9 cellular contexts compared by ENCODE assay signal in the genomic region with DNA sequence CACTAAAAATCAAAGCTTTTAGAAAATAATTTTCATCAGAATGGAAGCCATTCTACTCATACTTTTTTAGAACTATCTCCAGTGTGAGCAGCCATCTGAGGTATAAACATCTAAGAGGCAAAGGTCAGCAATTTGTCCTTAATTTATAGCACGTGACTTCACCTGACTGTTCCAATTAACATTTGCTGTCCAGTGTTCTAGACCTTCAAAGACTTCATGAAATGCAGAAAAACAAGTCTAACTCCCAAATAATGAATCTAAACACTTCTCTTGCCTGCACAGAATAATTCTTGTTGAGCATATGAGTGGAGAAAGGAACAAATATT. TPM values are rescaled to one million over a fixed set of nuclear protein-coding genes. Genes with fewer than 3 reads are reported as not detected.
DNase-seq lines count a peak whose midpoint lies in the region; ATAC-seq, FAIRE-seq and TF ChIP-seq lines count a peak whose summit lies in the region.
"Had no signal": no experiment of that assay in that cellular context is flagged by ENCODE, and none has a peak within 500 bp of the region (broad histone marks: within the 10 kb centered on the region; RNA-seq: fewer than 3 reads in every experiment).

No MANE protein-coding gene starts in this region.

- DNase-seq in HL-60 (ENCODE audit: low read depth in 1 of 2, low spot score in 1 of 2) = no peak
- no peak for DNase-seq in activated naive CD4-positive, alpha-beta T cell treated with anti-CD3 and anti-CD28 coated beads, Interleukin-2, amount 50 U/mL, for 72 hours (ENCODE audit: low spot score in 2 of 2)
- DNase-seq in RCC 7860 (ENCODE audit: low spot score) = no peak
- no peak for DNase-seq in NCI-H1694 (lab: John Stamatoyannopoulos, UW)
- DNase-seq: islet precursor cell had no signal

- H3K4me1 ChIP-seq in stomach smooth muscle (ENCODE audit: control insufficient read depth, insufficient read depth, low read length) = peaks cover 7% of the 10 kb centered on the region

- peaks cover 3 to 5% of the 10 kb centered on the region in 2 donors for H3K36me3 ChIP-seq in stomach smooth muscle (ENCODE audit: control insufficient read depth in 2 of 2, insufficient read depth in 2 of 2, low read length in 2 of 2)

- H3K9me3 Mint-ChIP-seq in activated naive CD4-positive, alpha-beta T cell treated with anti-CD3 and anti-CD28 coated beads, Interleukin-2, amount 50 U/mL, for 72 hours = peaks cover 0 to 14% of the 10 kb centered on the region in 2 donors

- H3K9ac ChIP-seq in stomach smooth muscle (ENCODE audit: low read length in 2 of 2) = peak overlapping the region; percentile 70 to 72

- H3K36me3 Mint-ChIP-seq in activated naive CD4-positive, alpha-beta T cell treated with anti-CD3 and anti-CD28 coated beads, Interleukin-2, amount 50 U/mL, for 72 hours = peaks cover 15 to 35% of the 10 kb centered on the region in 2 donors

- H3K27ac ChIP-seq in HL-60 (replicated peaks) (peak overlapping the region; percentile 62), stomach smooth muscle (ENCODE audit: low read length) (peak overlapping the region; percentile 33)

- TF ChIP-seq CTCF in HL-60 (IDR thresholded peaks at IDR 0.05; ENCODE audit: insufficient read depth, low read length) = no peak

- H3K27me3 ChIP-seq in HL-60 (ENCODE audit: insufficient read depth, poor library complexity, severe bottlenecking) (no peaks in the 10 kb centered on the region), stomach smooth muscle (ENCODE audit: control insufficient read depth in 1 of 2, insufficient read depth in 2 of 2, low read length in 2 of 2) (no peaks in the 10 kb centered on the region)

- peak overlapping the region; percentile 96 to 99 for H3K27ac Mint-ChIP-seq in activated naive CD4-positive, alpha-beta T cell treated with anti-CD3 and anti-CD28 coated beads, Interleukin-2, amount 50 U/mL, for 72 hours

- H3K4me3 ChIP-seq in HL-60 (replicated peaks; ENCODE audit: insufficient read depth, low read length) (no peak overlapping the region), stomach smooth muscle (ENCODE audit: low read length in 2 of 2) (peak overlapping the region; percentile 58 to 68)

- no peaks in the 10 kb centered on the region for H3K9me3 ChIP-seq in stomach smooth muscle (ENCODE audit: control insufficient read depth in 2 of 2, low read length in 2 of 2)

- peak; percentile 94 for FAIRE-seq in islet of Langerhans (lab: Jason Lieb, UNC)
- no peak for FAIRE-seq in RCC 7860 (lab: Jason Lieb, UNC)
- FAIRE-seq: TTC549 had no signal

- no peak for ATAC-seq in activated naive CD4-positive, alpha-beta T cell treated with anti-CD3 and anti-CD28 coated beads, Interleukin-2, amount 50 U/mL, for 72 hours
- no peak for ATAC-seq in HG03378 (IDR thresholded peaks at IDR 0.05; ENCODE audit: unreplicated experiment)

RNA-seq across cellular contexts. Expression of gene RFC1, which starts 12.0 kb away (rescaled TPM):
- 100 to 1,000 TPM in 1 of 2 donors, 10 to 100 TPM in 1; 97.7 to 105 TPM for total RNA-seq in activated naive CD4-positive, alpha-beta T cell treated with anti-CD3 and anti-CD28 coated beads, Interleukin-2, amount 50 U/mL, for 72 hours

RNA-seq across cellular contexts. Expression of gene KLB, which starts 52.6 kb away (rescaled TPM):
- total RNA-seq in activated naive CD4-positive, alpha-beta T cell treated with anti-CD3 and anti-CD28 coated beads, Interleukin-2, amount 50 U/mL, for 72 hours = not detected
